In genomic region chr22:29343313-29343805, GRCh38 we compare ENCODE assay signal across 1 cellular context.
TF ChIP-seq lines count a peak whose summit lies in the region.

No MANE protein-coding gene starts in this region.

TF ChIP-seq in IMR-90, 13 proteins besides CTCF, POLR2A, EP300 and RAD21:
- TF ChIP-seq RFX5 (IDR thresholded peaks at IDR 0.05; ENCODE audit: low read depth, low read length) (no peak), USF2 (IDR thresholded peaks at IDR 0.05; ENCODE audit: low read depth, low read length) (no peak), ELK1 (IDR thresholded peaks at IDR 0.05; ENCODE audit: borderline replicate concordance, low read depth, low read length) (no peak), SMC3 (IDR thresholded peaks at IDR 0.05; ENCODE audit: low read depth, low read length) (no peak), MAFK (IDR thresholded peaks at IDR 0.05; ENCODE audit: low read depth, low read length) (no peak), MXI1 (IDR thresholded peaks at IDR 0.05; ENCODE audit: borderline replicate concordance, low read depth, low read length) (no peak), MAZ (IDR thresholded peaks at IDR 0.05; ENCODE audit: borderline replicate concordance, low read depth, low read length) (no peak), CHD1 (IDR thresholded peaks at IDR 0.05; ENCODE audit: low read depth, low read length) (no peak), CEBPB (IDR thresholded peaks at IDR 0.05; ENCODE audit: low read depth, low read length) (no peak), RCOR1 (IDR thresholded peaks at IDR 0.05; ENCODE audit: insufficient replicate concordance, low read length) (no peak), NFE2L2 (IDR thresholded peaks at IDR 0.05; ENCODE audit: low read depth, low read length) (no peak), BHLHE40 (IDR thresholded peaks at IDR 0.05; ENCODE audit: low read depth, low read length) (no peak), FOS (IDR thresholded peaks at IDR 0.05; ENCODE audit: low read depth, low read length) (no peak)
